ENCODE assay signal across 1 cellular context in the genomic region with DNA sequence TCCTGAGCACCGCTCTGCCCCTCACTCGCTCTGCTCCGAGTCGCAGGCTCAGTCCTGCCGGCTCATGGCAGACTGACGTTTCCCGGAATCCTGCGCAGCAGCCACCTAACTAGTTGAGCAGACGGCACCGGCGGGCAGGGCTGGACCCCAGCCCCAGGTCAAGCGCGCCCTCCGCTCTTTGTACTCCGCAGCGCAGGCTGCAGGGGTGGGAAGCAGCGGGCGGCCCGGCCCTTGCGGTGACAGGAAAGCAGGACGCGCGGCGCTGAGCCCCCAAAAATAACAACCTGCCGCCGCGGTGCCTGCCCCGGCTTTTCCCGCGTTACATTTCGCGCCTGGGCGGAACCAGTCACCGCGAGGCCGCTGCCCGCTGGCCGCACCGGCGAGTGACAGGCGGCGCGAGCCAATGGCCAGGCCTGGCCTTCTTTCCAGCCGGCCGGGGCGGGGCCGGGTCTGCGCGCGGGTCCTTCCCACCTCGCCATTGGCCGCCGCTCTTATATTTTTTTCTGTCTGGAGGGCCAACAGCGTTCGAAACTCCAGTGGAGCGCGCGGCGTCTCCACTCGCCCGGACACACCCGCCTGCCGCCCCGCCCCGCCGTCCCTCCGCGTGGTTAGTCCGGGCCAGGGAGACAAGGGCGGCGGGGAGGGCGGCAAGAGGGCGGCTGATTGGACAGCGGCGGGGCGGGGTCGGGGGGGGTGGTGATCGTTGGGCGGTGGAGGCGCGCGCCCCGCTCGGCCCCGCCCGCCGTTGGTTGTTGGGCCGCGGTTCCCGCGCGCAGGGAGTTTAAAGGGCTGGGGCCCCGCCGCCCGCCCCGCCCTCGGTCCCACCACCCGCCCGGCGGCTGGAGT.
TF ChIP-seq lines count a peak whose summit lies in the region.

Gene ZNF367 (minus strand): TSS at position 297 of the 846 bp plus-strand sequence. CDS start 338 bp downstream, outside the sequence.

TF ChIP-seq in HepG2, 621 proteins besides CTCF, POLR2A, EP300 and RAD21 (continued from another document and continues in another):
- TF ChIP-seq ZNF33A (CRISPR knock-in tag; IDR thresholded peaks at IDR 0.05; ENCODE audit: borderline replicate concordance) = no peak
- TF ChIP-seq ZNF788 (CRISPR knock-in tag; IDR thresholded peaks at IDR 0.05; ENCODE audit: borderline replicate concordance) = peak; percentile 69; the same call in 1 of the 2 replicates
- no peak for TF ChIP-seq THYN1 (CRISPR knock-in tag; IDR thresholded peaks at IDR 0.05; ENCODE audit: borderline replicate concordance, low read depth)
- TF ChIP-seq BRF2 (CRISPR knock-in tag; IDR thresholded peaks at IDR 0.05) = no peak; the same call in 1 of the 2 replicates
- TF ChIP-seq DNMT1 (CRISPR knock-in tag; IDR thresholded peaks at IDR 0.05) = no peak
- no peak for TF ChIP-seq ZFYVE20 (CRISPR knock-in tag; IDR thresholded peaks at IDR 0.05; ENCODE audit: borderline replicate concordance, low read depth)
- TF ChIP-seq GZF1 (CRISPR knock-in tag; IDR thresholded peaks at IDR 0.05) = no peak
- peak; percentile 87 for TF ChIP-seq SP4 (CRISPR knock-in tag; IDR thresholded peaks at IDR 0.05)
- TF ChIP-seq SRSF9 (IDR thresholded peaks at IDR 0.05; ENCODE audit: borderline replicate concordance, insufficient read depth, low read depth, low read length, poor library complexity, severe bottlenecking) = no peak
- TF ChIP-seq, protein P1, sequence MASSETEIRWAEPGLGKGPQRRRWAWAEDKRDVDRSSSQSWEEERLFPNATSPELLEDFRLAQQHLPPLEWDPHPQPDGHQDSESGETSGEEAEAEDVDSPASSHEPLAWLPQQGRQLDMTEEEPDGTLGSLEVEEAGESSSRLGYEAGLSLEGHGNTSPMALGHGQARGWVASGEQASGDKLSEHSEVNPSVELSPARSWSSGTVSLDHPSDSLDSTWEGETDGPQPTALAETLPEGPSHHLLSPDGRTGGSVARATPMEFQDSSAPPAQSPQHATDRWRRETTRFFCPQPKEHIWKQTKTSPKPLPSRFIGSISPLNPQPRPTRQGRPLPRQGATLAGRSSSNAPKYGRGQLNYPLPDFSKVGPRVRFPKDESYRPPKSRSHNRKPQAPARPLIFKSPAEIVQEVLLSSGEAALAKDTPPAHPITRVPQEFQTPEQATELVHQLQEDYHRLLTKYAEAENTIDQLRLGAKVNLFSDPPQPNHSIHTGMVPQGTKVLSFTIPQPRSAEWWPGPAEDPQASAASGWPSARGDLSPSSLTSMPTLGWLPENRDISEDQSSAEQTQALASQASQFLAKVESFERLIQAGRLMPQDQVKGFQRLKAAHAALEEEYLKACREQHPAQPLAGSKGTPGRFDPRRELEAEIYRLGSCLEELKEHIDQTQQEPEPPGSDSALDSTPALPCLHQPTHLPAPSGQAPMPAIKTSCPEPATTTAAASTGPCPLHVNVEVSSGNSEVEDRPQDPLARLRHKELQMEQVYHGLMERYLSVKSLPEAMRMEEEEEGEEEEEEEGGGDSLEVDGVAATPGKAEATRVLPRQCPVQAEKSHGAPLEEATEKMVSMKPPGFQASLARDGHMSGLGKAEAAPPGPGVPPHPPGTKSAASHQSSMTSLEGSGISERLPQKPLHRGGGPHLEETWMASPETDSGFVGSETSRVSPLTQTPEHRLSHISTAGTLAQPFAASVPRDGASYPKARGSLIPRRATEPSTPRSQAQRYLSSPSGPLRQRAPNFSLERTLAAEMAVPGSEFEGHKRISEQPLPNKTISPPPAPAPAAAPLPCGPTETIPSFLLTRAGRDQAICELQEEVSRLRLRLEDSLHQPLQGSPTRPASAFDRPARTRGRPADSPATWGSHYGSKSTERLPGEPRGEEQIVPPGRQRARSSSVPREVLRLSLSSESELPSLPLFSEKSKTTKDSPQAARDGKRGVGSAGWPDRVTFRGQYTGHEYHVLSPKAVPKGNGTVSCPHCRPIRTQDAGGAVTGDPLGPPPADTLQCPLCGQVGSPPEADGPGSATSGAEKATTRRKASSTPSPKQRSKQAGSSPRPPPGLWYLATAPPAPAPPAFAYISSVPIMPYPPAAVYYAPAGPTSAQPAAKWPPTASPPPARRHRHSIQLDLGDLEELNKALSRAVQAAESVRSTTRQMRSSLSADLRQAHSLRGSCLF (CRISPR knock-in tag; IDR thresholded peaks at IDR 0.05; ENCODE audit: borderline replicate concordance) = 0 out of 2 replicates have a peak, but pooled peaks have one; percentile 61
- TF ChIP-seq ZNF605 (CRISPR knock-in tag; IDR thresholded peaks at IDR 0.05) = peak; percentile 60
- TF ChIP-seq ZNF430 (CRISPR knock-in tag; IDR thresholded peaks at IDR 0.05) = peak; percentile 49; the same call in 1 of the 2 replicates
- peak; percentile 62; the same call in 1 of the 2 replicates for TF ChIP-seq TMF1 (CRISPR knock-in tag; IDR thresholded peaks at IDR 0.05; ENCODE audit: low read depth)
- no peak for TF ChIP-seq ZNF577 (CRISPR knock-in tag; IDR thresholded peaks at IDR 0.05; ENCODE audit: borderline replicate concordance, low read depth)
- peak; percentile 83 for TF ChIP-seq ZNF589 (CRISPR knock-in tag; conservative IDR thresholded peaks at IDR 0.05)
- TF ChIP-seq ZNF382 (CRISPR knock-in tag; IDR thresholded peaks at IDR 0.05; ENCODE audit: borderline replicate concordance) = no peak
- no peak for TF ChIP-seq PCBP1 (IDR thresholded peaks at IDR 0.05; ENCODE audit: borderline replicate concordance, low read depth, low read length)
- TF ChIP-seq ZNF253 (CRISPR knock-in tag; IDR thresholded peaks at IDR 0.05; ENCODE audit: borderline replicate concordance) = no peak
- TF ChIP-seq ZNF24 (IDR thresholded peaks at IDR 0.05) = no peak
- TF ChIP-seq MED8 (CRISPR knock-in tag; IDR thresholded peaks at IDR 0.05; ENCODE audit: insufficient replicate concordance) = no peak
- no peak for TF ChIP-seq TOPORS (CRISPR knock-in tag; IDR thresholded peaks at IDR 0.05)
- TF ChIP-seq MBNL3 (CRISPR knock-in tag; conservative IDR thresholded peaks at IDR 0.05) = no peak
- no peak for TF ChIP-seq XBP1 (CRISPR knock-in tag; IDR thresholded peaks at IDR 0.05)
- peak; percentile 24 for TF ChIP-seq ZNF747 (CRISPR knock-in tag; IDR thresholded peaks at IDR 0.05; ENCODE audit: borderline replicate concordance)
- TF ChIP-seq TEAD3 (CRISPR knock-in tag; optimal IDR thresholded peaks at IDR 0.05; ENCODE audit: borderline replicate concordance) = peak; percentile 15
- TF ChIP-seq ZBTB43 (CRISPR knock-in tag; conservative IDR thresholded peaks at IDR 0.05) = peak; percentile 63
- TF ChIP-seq MEIS1 (CRISPR knock-in tag; IDR thresholded peaks at IDR 0.05; ENCODE audit: borderline replicate concordance) = no peak
- no peak for TF ChIP-seq ELK4 (CRISPR knock-in tag; IDR thresholded peaks at IDR 0.05; ENCODE audit: borderline replicate concordance)
- TF ChIP-seq ZNF30 (CRISPR knock-in tag; IDR thresholded peaks at IDR 0.05) = peak; percentile 91
- TF ChIP-seq KLF6 (CRISPR knock-in tag; IDR thresholded peaks at IDR 0.05) = peak; percentile 43; the same call in 1 of the 2 replicates
- no peak; a peak in 1 of 4 replicates for TF ChIP-seq REST (IDR thresholded peaks at IDR 0.05; ENCODE audit: borderline replicate concordance in 1 of 2, low read depth in 1 of 2, low read length in 2 of 2)
- peak; percentile 88 for TF ChIP-seq MAX (IDR thresholded peaks at IDR 0.05)
- TF ChIP-seq REXO4 (CRISPR knock-in tag; IDR thresholded peaks at IDR 0.05; ENCODE audit: borderline replicate concordance) = 0 out of 2 replicates have a peak, but pooled peaks have one; percentile 77
- TF ChIP-seq, protein P2, sequence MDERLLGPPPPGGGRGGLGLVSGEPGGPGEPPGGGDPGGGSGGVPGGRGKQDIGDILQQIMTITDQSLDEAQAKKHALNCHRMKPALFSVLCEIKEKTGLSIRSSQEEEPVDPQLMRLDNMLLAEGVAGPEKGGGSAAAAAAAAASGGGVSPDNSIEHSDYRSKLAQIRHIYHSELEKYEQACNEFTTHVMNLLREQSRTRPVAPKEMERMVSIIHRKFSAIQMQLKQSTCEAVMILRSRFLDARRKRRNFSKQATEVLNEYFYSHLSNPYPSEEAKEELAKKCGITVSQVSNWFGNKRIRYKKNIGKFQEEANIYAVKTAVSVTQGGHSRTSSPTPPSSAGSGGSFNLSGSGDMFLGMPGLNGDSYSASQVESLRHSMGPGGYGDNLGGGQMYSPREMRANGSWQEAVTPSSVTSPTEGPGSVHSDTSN (CRISPR knock-in tag; IDR thresholded peaks at IDR 0.05) = peak; percentile 89
- peak in 1 of 2 experiments; percentile 58; a peak in 2 of 4 replicates for TF ChIP-seq ATF4 (CRISPR knock-in tag; IDR thresholded peaks at IDR 0.05)
- TF ChIP-seq KLF9 (CRISPR knock-in tag; IDR thresholded peaks at IDR 0.05; ENCODE audit: low read depth) = no peak
- no peak for TF ChIP-seq ZKSCAN1 (IDR thresholded peaks at IDR 0.05; ENCODE audit: low read length)
- TF ChIP-seq ZFAT (CRISPR knock-in tag; conservative IDR thresholded peaks at IDR 0.05) = no peak
- no peak for TF ChIP-seq ZNF549 (CRISPR knock-in tag; IDR thresholded peaks at IDR 0.05)
- peak; percentile 17; the same call in 1 of the 2 replicates for TF ChIP-seq ERF (CRISPR knock-in tag; IDR thresholded peaks at IDR 0.05)
- TF ChIP-seq ZNF775 (CRISPR knock-in tag; IDR thresholded peaks at IDR 0.05; ENCODE audit: borderline replicate concordance) = no peak
- TF ChIP-seq ZNF432 (CRISPR knock-in tag; IDR thresholded peaks at IDR 0.05; ENCODE audit: borderline replicate concordance) = no peak
- no peak; the same call in 1 of the 2 replicates for TF ChIP-seq ISX (CRISPR knock-in tag; conservative IDR thresholded peaks at IDR 0.05)
- TF ChIP-seq E2F2 (CRISPR knock-in tag; IDR thresholded peaks at IDR 0.05; ENCODE audit: borderline replicate concordance) = peak; percentile 98; the same call in 1 of the 2 replicates
- no peak for TF ChIP-seq SP140L (CRISPR knock-in tag; IDR thresholded peaks at IDR 0.05; ENCODE audit: borderline replicate concordance)
- peak; percentile 51; the same call in 1 of the 2 replicates for TF ChIP-seq BRCA1 (CRISPR knock-in tag; IDR thresholded peaks at IDR 0.05)
